ENCODE assay signal across 1 cellular context in the genomic region with DNA sequence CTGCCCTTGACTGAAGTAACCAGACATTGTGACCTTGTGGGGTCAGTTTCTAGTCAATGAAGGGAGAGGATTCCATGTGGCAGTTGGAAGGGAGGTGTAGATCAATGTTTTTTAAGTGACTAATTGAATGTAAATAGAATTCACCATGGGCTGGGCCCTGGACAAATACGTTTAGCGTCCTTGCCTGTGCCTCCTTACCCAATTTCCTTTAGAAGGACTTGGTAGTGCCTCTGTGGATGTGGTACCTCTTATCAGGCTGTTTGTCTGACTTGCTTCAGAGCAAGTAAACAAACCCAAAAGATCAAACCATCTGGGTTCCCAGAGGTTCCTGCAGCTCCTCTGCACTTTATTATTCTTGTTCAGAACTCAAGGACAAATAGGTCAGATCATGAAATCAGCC.
TF ChIP-seq lines count a peak whose summit lies in the region.

No MANE protein-coding gene starts in this region.

TF ChIP-seq in HepG2, 621 proteins besides CTCF, POLR2A, EP300 and RAD21 (continued from another document and continues in another):
- TF ChIP-seq, protein P1, sequence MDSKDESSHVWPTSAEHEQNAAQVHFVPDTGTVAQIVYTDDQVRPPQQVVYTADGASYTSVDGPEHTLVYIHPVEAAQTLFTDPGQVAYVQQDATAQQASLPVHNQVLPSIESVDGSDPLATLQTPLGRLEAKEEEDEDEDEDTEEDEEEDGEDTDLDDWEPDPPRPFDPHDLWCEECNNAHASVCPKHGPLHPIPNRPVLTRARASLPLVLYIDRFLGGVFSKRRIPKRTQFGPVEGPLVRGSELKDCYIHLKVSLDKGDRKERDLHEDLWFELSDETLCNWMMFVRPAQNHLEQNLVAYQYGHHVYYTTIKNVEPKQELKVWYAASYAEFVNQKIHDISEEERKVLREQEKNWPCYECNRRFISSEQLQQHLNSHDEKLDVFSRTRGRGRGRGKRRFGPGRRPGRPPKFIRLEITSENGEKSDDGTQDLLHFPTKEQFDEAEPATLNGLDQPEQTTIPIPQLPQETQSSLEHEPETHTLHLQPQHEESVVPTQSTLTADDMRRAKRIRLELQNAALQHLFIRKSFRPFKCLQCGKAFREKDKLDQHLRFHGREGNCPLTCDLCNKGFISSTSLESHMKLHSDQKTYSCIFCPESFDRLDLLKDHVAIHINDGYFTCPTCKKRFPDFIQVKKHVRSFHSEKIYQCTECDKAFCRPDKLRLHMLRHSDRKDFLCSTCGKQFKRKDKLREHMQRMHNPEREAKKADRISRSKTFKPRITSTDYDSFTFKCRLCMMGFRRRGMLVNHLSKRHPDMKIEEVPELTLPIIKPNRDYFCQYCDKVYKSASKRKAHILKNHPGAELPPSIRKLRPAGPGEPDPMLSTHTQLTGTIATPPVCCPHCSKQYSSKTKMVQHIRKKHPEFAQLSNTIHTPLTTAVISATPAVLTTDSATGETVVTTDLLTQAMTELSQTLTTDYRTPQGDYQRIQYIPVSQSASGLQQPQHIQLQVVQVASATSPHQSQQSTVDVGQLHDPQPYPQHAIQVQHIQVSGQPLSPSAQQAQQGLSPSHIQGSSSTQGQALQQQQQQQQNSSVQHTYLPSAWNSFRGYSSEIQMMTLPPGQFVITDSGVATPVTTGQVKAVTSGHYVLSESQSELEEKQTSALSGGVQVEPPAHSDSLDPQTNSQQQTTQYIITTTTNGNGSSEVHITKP (CRISPR knock-in tag; IDR thresholded peaks at IDR 0.05; ENCODE audit: low read depth) = peak; percentile 84
- TF ChIP-seq NFIC (IDR thresholded peaks at IDR 0.05; ENCODE audit: low read length) = peak; percentile 70; the same call in 1 of the 2 replicates
- no peak for TF ChIP-seq ZBTB14 (CRISPR knock-in tag; IDR thresholded peaks at IDR 0.05)
- TF ChIP-seq ZNF713 (CRISPR knock-in tag; IDR thresholded peaks at IDR 0.05) = no peak
- TF ChIP-seq USF2 (IDR thresholded peaks at IDR 0.05; ENCODE audit: low read depth, low read length) = no peak
- TF ChIP-seq USF2 (CRISPR knock-in tag; IDR thresholded peaks at IDR 0.05; ENCODE audit: borderline replicate concordance) = no peak
- TF ChIP-seq KLF16 (CRISPR knock-in tag; IDR thresholded peaks at IDR 0.05) = peak in 1 of 2 experiments; percentile 59; a peak in 1 of 4 replicates
- no peak for TF ChIP-seq CSRNP2 (CRISPR knock-in tag; conservative IDR thresholded peaks at IDR 0.05; ENCODE audit: low read depth)
- no peak for TF ChIP-seq ZNF160 (CRISPR knock-in tag; IDR thresholded peaks at IDR 0.05)
- peak; percentile 44; the same call in 1 of the 2 replicates for TF ChIP-seq SALL1 (CRISPR knock-in tag; IDR thresholded peaks at IDR 0.05)
- TF ChIP-seq ZFAT (CRISPR knock-in tag; conservative IDR thresholded peaks at IDR 0.05) = no peak
- no peak for TF ChIP-seq ZNF350 (CRISPR knock-in tag; IDR thresholded peaks at IDR 0.05; ENCODE audit: borderline replicate concordance, low read depth)
- TF ChIP-seq, protein P2, sequence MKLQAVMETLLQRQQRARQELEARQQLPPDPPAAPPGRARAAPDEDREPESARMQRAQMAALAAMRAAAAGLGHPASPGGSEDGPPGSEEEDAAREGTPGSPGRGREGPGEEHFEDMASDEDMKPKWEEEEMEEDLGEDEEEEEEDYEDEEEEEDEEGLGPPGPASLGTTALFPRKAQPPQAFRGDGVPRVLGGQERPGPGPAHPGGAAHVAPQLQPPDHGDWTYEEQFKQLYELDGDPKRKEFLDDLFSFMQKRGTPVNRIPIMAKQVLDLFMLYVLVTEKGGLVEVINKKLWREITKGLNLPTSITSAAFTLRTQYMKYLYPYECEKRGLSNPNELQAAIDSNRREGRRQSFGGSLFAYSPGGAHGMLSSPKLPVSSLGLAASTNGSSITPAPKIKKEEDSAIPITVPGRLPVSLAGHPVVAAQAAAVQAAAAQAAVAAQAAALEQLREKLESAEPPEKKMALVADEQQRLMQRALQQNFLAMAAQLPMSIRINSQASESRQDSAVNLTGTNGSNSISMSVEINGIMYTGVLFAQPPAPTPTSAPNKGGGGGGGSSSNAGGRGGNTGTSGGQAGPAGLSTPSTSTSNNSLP (IDR thresholded peaks at IDR 0.05; ENCODE audit: low read depth, low read length) = peak; percentile 53; the same call in 1 of the 2 replicates
- TF ChIP-seq ZMAT3 (CRISPR knock-in tag; conservative IDR thresholded peaks at IDR 0.05) = no peak
- TF ChIP-seq ZBTB43 (CRISPR knock-in tag; conservative IDR thresholded peaks at IDR 0.05) = no peak
- no peak for TF ChIP-seq NFKB2 (CRISPR knock-in tag; IDR thresholded peaks at IDR 0.05; ENCODE audit: borderline replicate concordance)
- TF ChIP-seq REPIN1 (CRISPR knock-in tag; IDR thresholded peaks at IDR 0.05; ENCODE audit: borderline replicate concordance, low read depth) = no peak
- TF ChIP-seq TAF15 (IDR thresholded peaks at IDR 0.05; ENCODE audit: low read depth, low read length, poor library complexity, severe bottlenecking) = no peak
- TF ChIP-seq HNRNPH1 (optimal IDR thresholded peaks at IDR 0.05; ENCODE audit: low read depth, low read length) = no peak
- TF ChIP-seq ZNF121 (CRISPR knock-in tag; IDR thresholded peaks at IDR 0.05) = no peak
- no peak for TF ChIP-seq ZNF83 (CRISPR knock-in tag; IDR thresholded peaks at IDR 0.05; ENCODE audit: borderline replicate concordance)
- no peak for TF ChIP-seq ZNF563 (CRISPR knock-in tag; IDR thresholded peaks at IDR 0.05)
- TF ChIP-seq NFE2L1 (CRISPR knock-in tag; IDR thresholded peaks at IDR 0.05; ENCODE audit: borderline replicate concordance) = no peak
- no peak for TF ChIP-seq RFXANK (CRISPR knock-in tag; IDR thresholded peaks at IDR 0.05)
- no peak for TF ChIP-seq PAWR (CRISPR knock-in tag; IDR thresholded peaks at IDR 0.05; ENCODE audit: borderline replicate concordance)
- TF ChIP-seq MED8 (CRISPR knock-in tag; IDR thresholded peaks at IDR 0.05; ENCODE audit: insufficient replicate concordance) = no peak
- no peak for TF ChIP-seq ZZZ3 (CRISPR knock-in tag; IDR thresholded peaks at IDR 0.05; ENCODE audit: borderline replicate concordance)
- peak; percentile 88 for TF ChIP-seq PPARG (CRISPR knock-in tag; conservative IDR thresholded peaks at IDR 0.05)
- no peak for TF ChIP-seq ZNF333 (CRISPR knock-in tag; IDR thresholded peaks at IDR 0.05; ENCODE audit: borderline replicate concordance)
- no peak for TF ChIP-seq NONO (IDR thresholded peaks at IDR 0.05)
- no peak for TF ChIP-seq NONO (CRISPR knock-in tag; conservative IDR thresholded peaks at IDR 0.05)
- TF ChIP-seq, protein P3, sequence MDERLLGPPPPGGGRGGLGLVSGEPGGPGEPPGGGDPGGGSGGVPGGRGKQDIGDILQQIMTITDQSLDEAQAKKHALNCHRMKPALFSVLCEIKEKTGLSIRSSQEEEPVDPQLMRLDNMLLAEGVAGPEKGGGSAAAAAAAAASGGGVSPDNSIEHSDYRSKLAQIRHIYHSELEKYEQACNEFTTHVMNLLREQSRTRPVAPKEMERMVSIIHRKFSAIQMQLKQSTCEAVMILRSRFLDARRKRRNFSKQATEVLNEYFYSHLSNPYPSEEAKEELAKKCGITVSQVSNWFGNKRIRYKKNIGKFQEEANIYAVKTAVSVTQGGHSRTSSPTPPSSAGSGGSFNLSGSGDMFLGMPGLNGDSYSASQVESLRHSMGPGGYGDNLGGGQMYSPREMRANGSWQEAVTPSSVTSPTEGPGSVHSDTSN (CRISPR knock-in tag; IDR thresholded peaks at IDR 0.05) = no peak
- TF ChIP-seq, protein P4, sequence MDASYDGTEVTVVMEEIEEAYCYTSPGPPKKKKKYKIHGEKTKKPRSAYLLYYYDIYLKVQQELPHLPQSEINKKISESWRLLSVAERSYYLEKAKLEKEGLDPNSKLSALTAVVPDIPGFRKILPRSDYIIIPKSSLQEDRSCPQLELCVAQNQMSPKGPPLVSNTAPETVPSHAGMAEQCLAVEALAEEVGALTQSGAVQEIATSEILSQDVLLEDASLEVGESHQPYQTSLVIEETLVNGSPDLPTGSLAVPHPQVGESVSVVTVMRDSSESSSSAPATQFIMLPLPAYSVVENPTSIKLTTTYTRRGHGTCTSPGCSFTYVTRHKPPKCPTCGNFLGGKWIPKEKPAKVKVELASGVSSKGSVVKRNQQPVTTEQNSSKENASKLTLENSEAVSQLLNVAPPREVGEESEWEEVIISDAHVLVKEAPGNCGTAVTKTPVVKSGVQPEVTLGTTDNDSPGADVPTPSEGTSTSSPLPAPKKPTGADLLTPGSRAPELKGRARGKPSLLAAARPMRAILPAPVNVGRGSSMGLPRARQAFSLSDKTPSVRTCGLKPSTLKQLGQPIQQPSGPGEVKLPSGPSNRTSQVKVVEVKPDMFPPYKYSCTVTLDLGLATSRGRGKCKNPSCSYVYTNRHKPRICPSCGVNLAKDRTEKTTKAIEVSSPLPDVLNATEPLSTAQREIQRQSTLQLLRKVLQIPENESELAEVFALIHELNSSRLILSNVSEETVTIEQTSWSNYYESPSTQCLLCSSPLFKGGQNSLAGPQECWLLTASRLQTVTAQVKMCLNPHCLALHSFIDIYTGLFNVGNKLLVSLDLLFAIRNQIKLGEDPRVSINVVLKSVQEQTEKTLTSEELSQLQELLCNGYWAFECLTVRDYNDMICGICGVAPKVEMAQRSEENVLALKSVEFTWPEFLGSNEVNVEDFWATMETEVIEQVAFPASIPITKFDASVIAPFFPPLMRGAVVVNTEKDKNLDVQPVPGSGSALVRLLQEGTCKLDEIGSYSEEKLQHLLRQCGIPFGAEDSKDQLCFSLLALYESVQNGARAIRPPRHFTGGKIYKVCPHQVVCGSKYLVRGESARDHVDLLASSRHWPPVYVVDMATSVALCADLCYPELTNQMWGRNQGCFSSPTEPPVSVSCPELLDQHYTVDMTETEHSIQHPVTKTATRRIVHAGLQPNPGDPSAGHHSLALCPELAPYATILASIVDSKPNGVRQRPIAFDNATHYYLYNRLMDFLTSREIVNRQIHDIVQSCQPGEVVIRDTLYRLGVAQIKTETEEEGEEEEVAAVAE (CRISPR knock-in tag; IDR thresholded peaks at IDR 0.05; ENCODE audit: borderline replicate concordance) = no peak
- no peak for TF ChIP-seq PCBP1 (IDR thresholded peaks at IDR 0.05; ENCODE audit: borderline replicate concordance, low read depth, low read length)
- TF ChIP-seq PHF20 (CRISPR knock-in tag; IDR thresholded peaks at IDR 0.05) = no peak
- TF ChIP-seq NR3C1 (CRISPR knock-in tag; IDR thresholded peaks at IDR 0.05) = no peak
- no peak for TF ChIP-seq ZNF343 (CRISPR knock-in tag; IDR thresholded peaks at IDR 0.05)
- TF ChIP-seq ISL2 (CRISPR knock-in tag; IDR thresholded peaks at IDR 0.05) = peak; percentile 85
- TF ChIP-seq KDM3A (CRISPR knock-in tag; IDR thresholded peaks at IDR 0.05; ENCODE audit: low read depth) = no peak
- TF ChIP-seq, protein P5, sequence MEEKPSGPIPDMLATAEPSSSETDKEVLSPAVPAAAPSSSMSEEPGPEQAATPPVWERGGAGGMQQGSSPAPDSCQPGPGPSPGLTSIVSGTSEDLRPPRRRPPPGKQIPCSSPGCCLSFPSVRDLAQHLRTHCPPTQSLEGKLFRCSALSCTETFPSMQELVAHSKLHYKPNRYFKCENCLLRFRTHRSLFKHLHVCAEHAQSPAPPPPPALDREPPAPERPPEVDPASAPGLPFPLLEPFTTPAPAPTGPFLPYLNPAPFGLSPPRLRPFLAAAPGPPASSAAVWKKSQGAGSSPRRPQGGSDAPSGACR (CRISPR knock-in tag; IDR thresholded peaks at IDR 0.05) = no peak
- TF ChIP-seq, protein P6, sequence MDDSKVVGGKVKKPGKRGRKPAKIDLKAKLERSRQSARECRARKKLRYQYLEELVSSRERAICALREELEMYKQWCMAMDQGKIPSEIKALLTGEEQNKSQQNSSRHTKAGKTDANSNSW (CRISPR knock-in tag; IDR thresholded peaks at IDR 0.05; ENCODE audit: borderline replicate concordance) = no peak
- no peak for TF ChIP-seq FOXK1 (CRISPR knock-in tag; IDR thresholded peaks at IDR 0.05; ENCODE audit: borderline replicate concordance, low read depth)
- peak; percentile 23; the same call in 1 of the 2 replicates for TF ChIP-seq ZNF556 (CRISPR knock-in tag; IDR thresholded peaks at IDR 0.05; ENCODE audit: borderline replicate concordance)
- TF ChIP-seq ZNF598 (CRISPR knock-in tag; IDR thresholded peaks at IDR 0.05; ENCODE audit: borderline replicate concordance) = no peak
- no peak for TF ChIP-seq MAZ (IDR thresholded peaks at IDR 0.05; ENCODE audit: borderline replicate concordance, low read depth, low read length)
- TF ChIP-seq MAZ (CRISPR knock-in tag; IDR thresholded peaks at IDR 0.05; ENCODE audit: low read depth) = no peak
